In the genomic region with DNA sequence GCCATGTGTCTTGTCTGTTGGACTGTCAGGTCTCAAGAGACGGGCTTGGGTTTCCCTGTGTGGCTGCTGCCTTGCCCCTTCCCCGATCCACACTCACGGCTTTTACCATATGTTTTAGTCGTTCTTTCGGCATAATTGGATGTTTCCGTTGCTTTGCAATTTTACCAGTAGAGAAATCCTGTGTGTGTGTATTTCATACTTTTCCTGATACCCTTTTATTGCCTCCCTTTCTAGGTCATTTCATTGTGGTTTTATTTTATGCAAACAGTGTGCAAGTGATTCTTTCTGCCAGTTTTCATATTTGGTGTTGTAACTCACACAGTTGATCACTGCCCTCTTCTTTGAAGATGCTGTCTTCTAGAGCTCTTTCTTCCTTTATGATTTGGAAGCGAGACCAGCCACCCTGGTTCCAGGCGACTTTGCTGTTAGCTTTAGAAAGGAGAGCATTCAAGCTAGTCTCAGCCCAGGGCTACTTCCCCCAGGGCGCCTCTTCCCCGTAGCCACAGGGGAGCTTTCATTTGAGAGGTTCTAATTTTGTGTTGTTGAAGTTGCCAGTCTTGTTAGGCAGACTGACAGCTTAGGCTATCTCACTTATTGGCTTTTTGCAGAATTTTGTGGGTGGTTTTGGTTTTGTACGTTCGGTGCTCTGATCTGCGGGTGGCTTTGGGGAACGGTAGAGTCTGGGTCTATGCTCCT, we compare ENCODE assay signal across 13 cellular contexts. TPM values are rescaled to one million over a fixed set of nuclear protein-coding genes. Genes with fewer than 3 reads are reported as not detected.
DNase-seq lines count a peak whose midpoint lies in the region; ATAC-seq, FAIRE-seq and TF ChIP-seq lines count a peak whose summit lies in the region.
"Had no signal": no experiment of that assay in that cellular context is flagged by ENCODE, and none has a peak within 500 bp of the region (broad histone marks: within the 10 kb centered on the region; RNA-seq: fewer than 3 reads in every experiment).

No MANE protein-coding gene starts in this region.

- no peak overlapping the region for H3K4me2 ChIP-seq in mammary epithelial cell (ENCODE audit: insufficient read depth, low read depth, low read length)

- dilution Hi-C loops in mammary epithelial cell (cut with HindIII; ENCODE audit: low sequenced_read_pairs) = loop anchor here (5.0 kb wide), 1 partner anchor 59 kb away; no protein-coding TSS in a partner anchor

- POLR2A ChIA-PET in MCF 10A (lab: Yijun Ruan, JAX) (interaction anchor here (0.6 to 1.4 kb wide), 4 partner anchors 12 to 57 kb away, joined by 3 to 5 read pairs (median 4); no protein-coding TSS in a partner anchor), Panc1 (lab: Charles Lee) (interaction anchor here (0.6 kb wide), 2 partner anchors 18 to 644 kb away, joined by 4 to 12 read pairs; no protein-coding TSS in a partner anchor)

- H3K9ac ChIP-seq in mammary epithelial cell (ENCODE audit: insufficient read depth, low read length) = no peak overlapping the region
- no peak overlapping the region for H3K9ac ChIP-seq in kidney (ENCODE audit: low read length in 2 of 2)

- H3K27me3 Mint-ChIP-seq in MCF 10A (ENCODE audit: insufficient read depth, unreplicated experiment) = no peaks in the 10 kb centered on the region

- CTCF ChIA-PET in MCF 10A (lab: Yijun Ruan, JAX) = interaction anchor here (0.7 kb wide), 1 partner anchor 252 kb away, joined by 3 read pairs; no protein-coding TSS in a partner anchor
- CTCF ChIA-PET in mammary epithelial cell (lab: Charles Lee; ENCODE audit: low non-redundant PET) = no interaction called here
- CTCF ChIA-PET in Panc1 (lab: Charles Lee) = interaction anchor here (0.6 kb wide), 1 partner anchor 61 kb away, joined by 7 read pairs; no protein-coding TSS in a partner anchor

- no TSS peak for BruUV-seq in MCF 10A (replicated peaks; lab: Mats Ljungman, UMichigan)
- no TSS peak for BruUV-seq in mammary epithelial cell (replicated peaks; lab: Mats Ljungman, UMichigan)
- BruUV-seq in Panc1 (replicated peaks; lab: Mats Ljungman, UMichigan) = no TSS peak

- intact Hi-C loops in MCF 10A (cut with micrococcal nuclease) = no loop called here
- intact Hi-C loops in mammary epithelial cell (cut with micrococcal nuclease) = no loop called here
- intact Hi-C loops in Panc1 (cut with micrococcal nuclease; ENCODE audit: unreplicated experiment) = loop anchor here (5.0 kb wide), 1 partner anchor 134 kb away; no protein-coding TSS in a partner anchor
- intact Hi-C loops in kidney (cut with DNase I) = no loop called here
- intact Hi-C loops in upper lobe of right lung (cut with DNase I) = no loop called here
- intact Hi-C loops in esophagus squamous epithelium (cut with DNase I) = no loop called here

- no peaks in the 10 kb centered on the region for H3K9me3 Mint-ChIP-seq in MCF 10A (ENCODE audit: unreplicated experiment)
- H3K9me3 Mint-ChIP-seq: natural killer cell had no signal

- 95% methylated on average over 14 of the region's 14 CpGs for WGBS in mammary epithelial cell (ENCODE audit: low coverage, missing lambda C conversion rate)
- 68 to 86% methylated on average over 12 to 13 of the region's 14 CpGs for WGBS in esophagus squamous epithelium, 2 donors

- H3K4me1 ChIP-seq in mammary epithelial cell (ENCODE audit: insufficient read depth, low read length) (peaks cover 44% of the 10 kb centered on the region), Panc1 (ENCODE audit: control insufficient read depth, insufficient read depth, low read length) (peaks cover 93% of the 10 kb centered on the region), kidney (ENCODE audit: control insufficient read depth in 1 of 2, insufficient read depth in 1 of 2, low read depth in 1 of 2, low read length in 2 of 2) (peaks cover 4 to 18% of the 10 kb centered on the region in 2 donors), upper lobe of right lung (no peaks in the 10 kb centered on the region), esophagus squamous epithelium (peaks cover 0 to 37% (median 15%) of the 10 kb centered on the region in 3 donors)

- no peak for TF ChIP-seq POLR2A in esophagus squamous epithelium (IDR thresholded peaks at IDR 0.05)

- H3K27me3 ChIP-seq in mammary epithelial cell (ENCODE audit: insufficient read depth, low read length) = no peaks in the 10 kb centered on the region
- H3K27me3 ChIP-seq in Panc1 (ENCODE audit: control insufficient read depth, insufficient read depth, low read length) = no peaks in the 10 kb centered on the region
- no peaks in the 10 kb centered on the region for H3K27me3 ChIP-seq in upper lobe of right lung
- H3K27me3 ChIP-seq in esophagus squamous epithelium = peaks cover 0 to 6% (median 0%) of the 10 kb centered on the region in 4 donors
- H3K27me3 ChIP-seq: foreskin keratinocyte had no signal

- peak overlapping the region; percentile 49 for H3K27ac Mint-ChIP-seq in MCF 10A (ENCODE audit: low read depth, unreplicated experiment)
- H3K27ac Mint-ChIP-seq: natural killer cell had no signal

- ATAC-seq in Panc1 = peak; percentile 25
- ATAC-seq in upper lobe of right lung = peak; percentile 9
- no peak for ATAC-seq in GM18520 (IDR thresholded peaks at IDR 0.05; ENCODE audit: unreplicated experiment)
- ATAC-seq: foreskin keratinocyte, natural killer cell had no signal

- TF ChIP-seq CTCF in MCF 10A (IDR thresholded peaks at IDR 0.05; ENCODE audit: unreplicated experiment) (no peak), mammary epithelial cell (conservative IDR thresholded peaks at IDR 0.05 in 1 of 2, IDR thresholded peaks at IDR 0.05 in 1 of 2; ENCODE audit: extremely low read depth in 1 of 2, insufficient read depth in 1 of 2, low read depth in 1 of 2, low read length in 2 of 2) (no peak), Panc1 (IDR thresholded peaks at IDR 0.05) (no peak), kidney (IDR thresholded peaks at IDR 0.05; ENCODE audit: borderline replicate concordance, extremely low read depth, insufficient read depth) (no peak), upper lobe of right lung (IDR thresholded peaks at IDR 0.05) (no peak), esophagus squamous epithelium (IDR thresholded peaks at IDR 0.05) (no peak)

- H4K20me1 ChIP-seq in mammary epithelial cell (ENCODE audit: insufficient read depth, low read length) = no peaks in the 10 kb centered on the region

- no peak for FAIRE-seq in kidney (lab: Jason Lieb, UNC)

- no peak for DNase-seq in MCF 10A (ENCODE audit: unreplicated experiment)
- no peak for DNase-seq in mammary epithelial cell
- DNase-seq in Panc1 (ENCODE audit: low read depth, low spot score) = no peak
- DNase-seq in kidney = peak; percentile 19
- DNase-seq in upper lobe of right lung = no peak
- no peak for DNase-seq in ureter (ENCODE audit: low spot score)
- no peak for DNase-seq in esophagus squamous epithelium (lab: John Stamatoyannopoulos, UW)
- DNase-seq: DND-41, foreskin keratinocyte, natural killer cell, NCI-H187 treated with DMSO at 0.1 percent for 48 hours, RPMI8226 had no signal

- no peak overlapping the region for H3K4me3 Mint-ChIP-seq in MCF 10A (ENCODE audit: unreplicated experiment)
- H3K4me3 Mint-ChIP-seq: natural killer cell had no signal

- peaks cover 21% of the 10 kb centered on the region for H3K36me3 Mint-ChIP-seq in MCF 10A (ENCODE audit: insufficient read depth, unreplicated experiment)
- H3K36me3 Mint-ChIP-seq: natural killer cell had no signal

- H3K79me2 ChIP-seq in mammary epithelial cell (ENCODE audit: insufficient read depth, low read length) = peaks cover 96% of the 10 kb centered on the region

- H3K4me3 ChIP-seq in mammary epithelial cell (replicated peaks in 1 of 3; ENCODE audit: insufficient read depth in 1 of 3, low read depth in 2 of 3, low read length in 3 of 3) = no peak overlapping the region
- peak overlapping the region; percentile 11 to 29 for H3K4me3 ChIP-seq in Panc1 (ENCODE audit: low read depth in 2 of 2, low read length in 2 of 2)
- no peak overlapping the region for H3K4me3 ChIP-seq in kidney (ENCODE audit: low read length in 2 of 2)
- H3K4me3 ChIP-seq in upper lobe of right lung = no peak overlapping the region
- no peak overlapping the region for H3K4me3 ChIP-seq in esophagus squamous epithelium

- no peaks in the 10 kb centered on the region for H3K9me3 ChIP-seq in mammary epithelial cell (replicated peaks; ENCODE audit: insufficient read depth, low read length)
- no peaks in the 10 kb centered on the region for H3K9me3 ChIP-seq in Panc1 (ENCODE audit: control insufficient read depth, insufficient read depth, low read depth, low read length)
- H3K9me3 ChIP-seq in kidney (ENCODE audit: control insufficient read depth in 1 of 2, low read length in 2 of 2) = no peaks in the 10 kb centered on the region
- H3K9me3 ChIP-seq in upper lobe of right lung = no peaks in the 10 kb centered on the region
- H3K9me3 ChIP-seq in esophagus squamous epithelium = no peaks in the 10 kb centered on the region

- H2AFZ ChIP-seq in mammary epithelial cell (ENCODE audit: low read depth, low read length) = no peak overlapping the region

- H3K27ac ChIP-seq in mammary epithelial cell (ENCODE audit: insufficient read depth, low read depth, low read length) (no peak overlapping the region), Panc1 (ENCODE audit: low read length) (peak overlapping the region; percentile 100), kidney (ENCODE audit: low read depth in 2 of 2, low read length in 2 of 2) (no peak overlapping the region), upper lobe of right lung (no peak overlapping the region), esophagus squamous epithelium (no peak overlapping the region)

- H3K36me3 ChIP-seq in mammary epithelial cell (ENCODE audit: insufficient read depth, low read length) = peaks cover 4% of the 10 kb centered on the region
- no peaks in the 10 kb centered on the region; the same call in 1 of the 2 replicates for H3K36me3 ChIP-seq in Panc1 (ENCODE audit: control insufficient read depth, insufficient read depth, low read length)
- H3K36me3 ChIP-seq in kidney (ENCODE audit: control insufficient read depth in 1 of 2, insufficient read depth in 2 of 2, low read length in 2 of 2) = peaks cover 0 to 2% of the 10 kb centered on the region in 2 donors
- H3K36me3 ChIP-seq in upper lobe of right lung = no peaks in the 10 kb centered on the region
- H3K36me3 ChIP-seq in esophagus squamous epithelium = no peaks in the 10 kb centered on the region

- H3K4me1 Mint-ChIP-seq in MCF 10A (ENCODE audit: insufficient read depth, unreplicated experiment) = peaks cover 46% of the 10 kb centered on the region
- H3K4me1 Mint-ChIP-seq: natural killer cell had no signal

- in situ Hi-C loops in mammary epithelial cell (cut with MboI; ENCODE audit: low sequenced_read_pairs in 2 of 2) = no loop called here
- in situ Hi-C loops in Panc1 (cut with HindIII; ENCODE audit: low pct_unique_long_range_greater_than_20kb, low sequenced_read_pairs) = no loop called here

RNA-seq across cellular contexts. Expression of a gene that starts 17.0 kb away (rescaled TPM):
- total RNA-seq in MCF 10A (2022) (57.6 and 59.7 TPM in 2 replicates), mammary epithelial cell (10 to 100 TPM; 54.6 to 63.0 TPM), Panc1 (2021; ENCODE audit: unreplicated experiment) (133 TPM), kidney (52.9 TPM), upper lobe of right lung (29.6 TPM), ureter (29.9 TPM), esophagus squamous epithelium (10 to 100 TPM; 11.0 to 22.9 (median 18.7) TPM)
- polyA plus RNA-seq in mammary epithelial cell (36.8 TPM), kidney (ENCODE audit: insufficient read depth, low read depth, low replicate concordance) (20.0 TPM)
- 66.1 TPM for polyA minus RNA-seq in mammary epithelial cell
- 102 TPM for polyA plus RNA-seq in Panc1 (2012; ENCODE audit: insufficient read length)

Comparison
In these comparisons a context has a peak if more than half of its experiments do, and no peak if none do; other contexts are left out.
1. H3K4me3 ChIP-seq: peak in Panc1 (2 of 2); none in mammary epithelial cell (0 of 3), kidney (0 of 2), upper lobe of right lung (single experiment) and esophagus squamous epithelium (0 of 4).